In genomic region chr20:39853050-39853449, GRCh38 we compare ENCODE assay signal across 17 cellular contexts.
"Had no signal": no experiment of that assay in that cellular context is flagged by ENCODE, and none has a peak within 500 bp of the region (broad histone marks: within the 10 kb centered on the region; RNA-seq: fewer than 3 reads in every experiment).

No MANE protein-coding gene starts in this region.

- H3K9me3 ChIP-seq: ascending aorta, gastrocnemius medialis, ovary, sigmoid colon, stomach, thoracic aorta had no signal

- DNase-seq: activated CD4-positive, alpha-beta T cell treated with anti-CD3 and anti-CD28 coated beads for 1 hour; activated CD4-positive, alpha-beta T cell treated with anti-CD3 and anti-CD28 coated beads, Interleukin-2, amount 50 U/mL, for 4 hours; activated naive CD4-positive, alpha-beta T cell treated with anti-CD3 and anti-CD28 coated beads, Interleukin-2, amount 10 ng/mL, durations not matched to agents 7 days and 5 days; activated T-cell treated with anti-CD3 and anti-CD28 coated beads for 4 hours; dermis blood vessel endothelial cell; gastrocnemius medialis; ovary; sigmoid colon; stimulated activated CD4-positive, alpha-beta T cell treated with anti-CD3 and anti-CD28 coated beads, Interleukin-12 subunit alpha, Interleukin-12 subunit beta, amount 100 ng/mL, for 4 hours; stimulated activated CD4-positive, alpha-beta T cell treated with anti-CD3 and anti-CD28 coated beads, Interleukin-2, amount 100 ng/mL, for 24 hours; stomach; T-helper 9 cell had no signal

- H3K27ac ChIP-seq: ascending aorta, epithelial cell of prostate, gastrocnemius medialis, ovary, sigmoid colon, stomach, thoracic aorta had no signal

- H3K4me3 ChIP-seq: ascending aorta, gastrocnemius medialis, ovary, sigmoid colon, stomach, thoracic aorta had no signal

- H3K36me3 ChIP-seq: ascending aorta, gastrocnemius medialis, ovary, sigmoid colon, stomach, thoracic aorta had no signal

- ATAC-seq: activated T-helper 17 cell treated with anti-CD3 and anti-CD28 coated beads, Interleukin-2, amount 50 U/mL, for 72 hours; gastrocnemius medialis; left lobe of liver had no signal

- H3K27me3 ChIP-seq: ascending aorta, gastrocnemius medialis, ovary, sigmoid colon, stomach had no signal
